ENCODE assay signal across 16 cellular contexts in the genomic region with DNA sequence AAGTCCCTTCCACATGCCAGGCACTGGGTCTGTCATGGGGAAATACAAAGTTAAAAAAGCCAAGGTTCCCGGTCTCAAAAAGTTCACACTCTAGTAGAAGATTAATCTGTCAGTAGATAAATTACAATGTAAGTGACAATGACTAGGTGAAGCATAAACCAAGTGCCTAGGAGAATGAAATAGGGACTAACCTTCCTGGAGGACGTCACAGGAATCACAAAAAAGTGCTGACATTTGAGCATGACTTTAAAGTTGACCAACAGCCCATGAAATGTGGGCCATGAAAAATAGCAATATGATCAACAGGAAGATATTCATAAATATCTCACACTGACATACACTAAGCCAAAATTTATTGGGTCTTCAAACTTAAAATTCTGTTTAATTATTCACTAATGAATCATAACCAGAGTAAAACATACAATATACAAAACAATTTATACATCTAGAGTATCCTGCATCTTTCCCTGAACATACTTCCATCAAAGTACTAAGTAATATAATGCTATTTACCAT. TPM values are rescaled to one million over a fixed set of nuclear protein-coding genes. Genes with fewer than 3 reads are reported as not detected.
DNase-seq lines count a peak whose midpoint lies in the region; ATAC-seq, FAIRE-seq and TF ChIP-seq lines count a peak whose summit lies in the region.
"Had no signal": no experiment of that assay in that cellular context is flagged by ENCODE, and none has a peak within 500 bp of the region (broad histone marks: within the 10 kb centered on the region; RNA-seq: fewer than 3 reads in every experiment).

No MANE protein-coding gene starts in this region.

- POLR2A ChIA-PET in CD4-positive, alpha-beta memory T cell (lab: Charles Lee; ENCODE audit: partially characterized antibody), result no interaction called here

- no peak for TF ChIP-seq POLR2A in suprapubic skin (IDR thresholded peaks at IDR 0.05)

- CTCF ChIA-PET in CD4-positive, alpha-beta memory T cell (lab: Charles Lee; ENCODE audit: partially characterized antibody), result no interaction called here

- no peak overlapping the region for H3K4me3 Mint-ChIP-seq in CD4-positive, alpha-beta memory T cell
- H3K4me3 Mint-ChIP-seq: activated CD4-positive, alpha-beta memory T cell treated with anti-CD3 and anti-CD28 coated beads for 36 hours had no signal

- no peaks in the 10 kb centered on the region for H3K27me3 Mint-ChIP-seq in CD4-positive, alpha-beta memory T cell
- H3K27me3 Mint-ChIP-seq: activated CD4-positive, alpha-beta memory T cell treated with anti-CD3 and anti-CD28 coated beads for 36 hours had no signal

- peak; percentile 71 for ATAC-seq in GM19452 (IDR thresholded peaks at IDR 0.05; ENCODE audit: unreplicated experiment)

- no peaks in the 10 kb centered on the region for H4K20me1 ChIP-seq in keratinocyte (ENCODE audit: control insufficient read depth, extremely low read depth, insufficient read depth, low read length)

- H3K36me3 Mint-ChIP-seq in CD4-positive, alpha-beta memory T cell, result peaks cover 35 to 79% of the 10 kb centered on the region in 2 donors

- no peak for TF ChIP-seq CTCF in keratinocyte (optimal IDR thresholded peaks at IDR 0.05 in 1 of 3, IDR thresholded peaks at IDR 0.05 in 1 of 3, conservative IDR thresholded peaks at IDR 0.05 in 1 of 3; ENCODE audit: extremely low read depth in 1 of 3, insufficient read depth in 2 of 3, low read length in 3 of 3)
- no peak for TF ChIP-seq CTCF in tibial artery (IDR thresholded peaks at IDR 0.05)
- TF ChIP-seq CTCF in suprapubic skin (IDR thresholded peaks at IDR 0.05), result no peak

- WGBS in suprapubic skin, result 87% methylated on average over 2 of the region's 2 CpGs

- dilution Hi-C loops in keratinocyte (cut with MboI; ENCODE audit: extremely low pct_ligation_motif_present, low sequenced_read_pairs), result loop anchor here (25.0 kb wide), 1 partner anchor 98 kb away; the partner anchor contains the start of gene SECISBP2L

- H2AFZ ChIP-seq in keratinocyte (ENCODE audit: control insufficient read depth, low read length), result no peak overlapping the region

- peaks cover 0 to 4% (median 0%) of the 10 kb centered on the region in 4 donors for H3K4me1 Mint-ChIP-seq in CD4-positive, alpha-beta memory T cell

- no peak overlapping the region for H3K4me3 ChIP-seq in CD4-positive, alpha-beta memory T cell (ENCODE audit: low read length in 2 of 2)
- H3K4me3 ChIP-seq in keratinocyte (ENCODE audit: control insufficient read depth in 2 of 3, extremely low read depth in 1 of 3, insufficient read depth in 2 of 3, low read depth in 1 of 3, low read length in 3 of 3) (no peak overlapping the region), H7 (ENCODE audit: insufficient read depth, low read depth, low read length) (no peak overlapping the region), tibial artery (no peak overlapping the region), suprapubic skin (no peak overlapping the region)
- H3K4me3 ChIP-seq: lung had no signal

- H3K9me3 Mint-ChIP-seq in CD4-positive, alpha-beta memory T cell, result no peaks in the 10 kb centered on the region
- H3K9me3 Mint-ChIP-seq: activated CD4-positive, alpha-beta memory T cell treated with anti-CD3 and anti-CD28 coated beads for 36 hours had no signal

- H3K27me3 ChIP-seq in CD4-positive, alpha-beta memory T cell (ENCODE audit: insufficient read depth, low read length), result no peaks in the 10 kb centered on the region
- H3K27me3 ChIP-seq in keratinocyte (ENCODE audit: control insufficient read depth, extremely low read depth, insufficient read depth, low read length) (no peaks in the 10 kb centered on the region), H7 (ENCODE audit: control insufficient read depth, insufficient read depth, low read length) (no peaks in the 10 kb centered on the region), tibial artery (no peaks in the 10 kb centered on the region), suprapubic skin (no peaks in the 10 kb centered on the region)

- no peaks in the 10 kb centered on the region for H3K9me3 ChIP-seq in CD4-positive, alpha-beta memory T cell (ENCODE audit: control insufficient read depth in 1 of 2, low read length in 2 of 2)
- H3K9me3 ChIP-seq in keratinocyte (ENCODE audit: control insufficient read depth, low read depth, low read length) (no peaks in the 10 kb centered on the region), tibial artery (no peaks in the 10 kb centered on the region), suprapubic skin (no peaks in the 10 kb centered on the region)

- H3K79me2 ChIP-seq in keratinocyte (ENCODE audit: control insufficient read depth, insufficient read depth, low read length), result peaks cover 13% of the 10 kb centered on the region

- TF ChIP-seq EP300 in suprapubic skin (IDR thresholded peaks at IDR 0.05), result no peak

- H3K27ac Mint-ChIP-seq in CD4-positive, alpha-beta memory T cell, result peak overlapping the region in 4 of 7 donors; percentile 47 to 82 (median 74)
- H3K27ac Mint-ChIP-seq: activated CD4-positive, alpha-beta memory T cell treated with anti-CD3 and anti-CD28 coated beads for 36 hours had no signal

- no peak overlapping the region for H3K27ac ChIP-seq in CD4-positive, alpha-beta memory T cell (ENCODE audit: low read depth, low read length)
- peak overlapping the region; percentile 22 for H3K27ac ChIP-seq in keratinocyte (ENCODE audit: control insufficient read depth, insufficient read depth, low read length)
- no peak overlapping the region for H3K27ac ChIP-seq in tibial artery
- H3K27ac ChIP-seq in suprapubic skin, result no peak overlapping the region

- no peaks in the 10 kb centered on the region for H3K4me1 ChIP-seq in CD4-positive, alpha-beta memory T cell (ENCODE audit: insufficient read depth, low read length)
- H3K4me1 ChIP-seq in keratinocyte (ENCODE audit: control insufficient read depth, extremely low read depth, insufficient read depth, low read length) (peaks cover 19% of the 10 kb centered on the region), tibial artery (no peaks in the 10 kb centered on the region), suprapubic skin (no peaks in the 10 kb centered on the region)

- intact Hi-C loops in CD4-positive, alpha-beta memory T cell (cut with micrococcal nuclease), result no loop called here
- intact Hi-C loops in tibial artery (cut with DNase I; ENCODE audit: low total_unique reads), result no loop called here

- H3K9ac ChIP-seq in keratinocyte (ENCODE audit: control insufficient read depth, extremely low read depth, insufficient read depth, low read length), result no peak overlapping the region

- FAIRE-seq in RCC 7860 (lab: Jason Lieb, UNC) (no peak), keratinocyte (lab: Jason Lieb, UNC) (peak; percentile 41)
- FAIRE-seq: endometrium had no signal

- H3K36me3 ChIP-seq in CD4-positive, alpha-beta memory T cell (ENCODE audit: insufficient read depth, low read length), result peaks cover 64% of the 10 kb centered on the region
- H3K36me3 ChIP-seq in keratinocyte (ENCODE audit: control insufficient read depth in 2 of 2, extremely low read depth in 1 of 2, insufficient read depth in 2 of 2, low read length in 2 of 2), result peaks cover 5 to 16% of the 10 kb centered on the region in 2 experiments
- peaks cover 5% of the 10 kb centered on the region for H3K36me3 ChIP-seq in H7 (replicated peaks; ENCODE audit: control insufficient read depth, insufficient read depth, low read length)
- peaks cover 78 to 88% (median 86%) of the 10 kb centered on the region in 3 donors for H3K36me3 ChIP-seq in tibial artery
- peaks cover 84% of the 10 kb centered on the region for H3K36me3 ChIP-seq in suprapubic skin

- DNase-seq in CD4-positive, alpha-beta memory T cell, result no peak
- peak; percentile 62 for DNase-seq in RCC 7860 (ENCODE audit: low spot score)
- no peak for DNase-seq in keratinocyte (ENCODE audit: low read depth, low spot score)
- no peak for DNase-seq in H7
- DNase-seq in SK-N-DZ (ENCODE audit: low spot score), result no peak
- no peak for DNase-seq in tibial artery
- DNase-seq in suprapubic skin (ENCODE audit: low spot score in 2 of 2), result no peak
- DNase-seq: activated CD4-positive, alpha-beta memory T cell treated with anti-CD3 and anti-CD28 coated beads for 36 hours; amygdala; COR-L47; NCI-H1694 treated with DMSO at 0.1 percent for 48 hours; NCI-H82; stimulated activated CD4-positive, alpha-beta T cell treated with anti-CD3 and anti-CD28 coated beads, Interleukin-2, amount 100 ng/mL, for 24 hours had no signal

- H3K9me1 ChIP-seq in keratinocyte (ENCODE audit: control insufficient read depth, extremely low read depth, insufficient read depth, low read length), result no peaks in the 10 kb centered on the region

- H3K4me2 ChIP-seq in keratinocyte (ENCODE audit: control insufficient read depth, extremely low read depth, insufficient read depth, low read depth, low read length), result peak overlapping the region; percentile 1

RNA-seq across cellular contexts. Expression of gene COPS2, which starts 20.0 kb away (rescaled TPM):
- total RNA-seq in CD4-positive, alpha-beta memory T cell, result 10 to 100 TPM; 55.5 to 56.9 TPM
- polyA plus RNA-seq in CD4-positive, alpha-beta memory T cell, result 10 to 100 TPM; 33.1 to 35.3 TPM
- polyA plus RNA-seq in keratinocyte, result 51.3 to 114 TPM (median 52.7 TPM) in 3 replicates
- 150 TPM for polyA plus RNA-seq in keratinocyte (2011; ENCODE audit: low read depth)
- polyA plus RNA-seq in keratinocyte (2011; cell fraction: cytosol; rRNA removed), result 49.1 and 109 TPM in 2 replicates
- 29.2 and 39.9 TPM in 2 replicates for polyA plus RNA-seq in keratinocyte (2011; cell fraction: nucleus; rRNA removed)
- 68.1 and 69.4 TPM in 2 replicates for polyA plus RNA-seq in keratinocyte (2012; ENCODE audit: low replicate concordance)
- 10.5 to 62.8 TPM (median 23.2 TPM) in 3 replicates for polyA minus RNA-seq in keratinocyte
- polyA minus RNA-seq in keratinocyte (2011; cell fraction: cytosol; rRNA and poly(A)+ RNA removed), result 25.9 TPM
- 13.9 and 32.0 TPM in 2 replicates for polyA minus RNA-seq in keratinocyte (2011; cell fraction: nucleus; rRNA and poly(A)+ RNA removed)
- 45.8 and 82.6 TPM in 2 replicates for total RNA-seq in H7 (2014; rRNA removed; shearing (Covaris generic))
- 79.6 and 80.5 TPM in 2 replicates for polyA plus RNA-seq in SK-N-DZ (2014; cell fraction: cytosol; rRNA removed)
- polyA plus RNA-seq in SK-N-DZ (2014; cell fraction: nucleus; rRNA removed), result 43.5 and 56.6 TPM in 2 replicates
- 10 to 100 TPM; 39.6 to 55.1 (median 47.7) TPM for total RNA-seq in suprapubic skin

RNA-seq across cellular contexts. Expression of gene GALK2, which starts 34.6 kb away (rescaled TPM):
- total RNA-seq in CD4-positive, alpha-beta memory T cell, result 10 to 100 TPM; 30.7 to 31.5 TPM
- polyA plus RNA-seq in CD4-positive, alpha-beta memory T cell, result 10 to 100 TPM; 25.4 to 30.9 TPM
- 20.7 to 29.7 TPM (median 29.7 TPM) in 3 replicates for polyA plus RNA-seq in keratinocyte
- 14.3 TPM for polyA plus RNA-seq in keratinocyte (2011; ENCODE audit: low read depth)
- polyA plus RNA-seq in keratinocyte (2011; cell fraction: cytosol; rRNA removed), result 14.9 and 19.7 TPM in 2 replicates
- polyA plus RNA-seq in keratinocyte (2011; cell fraction: nucleus; rRNA removed), result 21.6 and 24.9 TPM in 2 replicates
- polyA plus RNA-seq in keratinocyte (2012; ENCODE audit: low replicate concordance), result 19.6 and 22.5 TPM in 2 replicates
- 16.0 to 35.2 TPM (median 29.2 TPM) in 3 replicates for polyA minus RNA-seq in keratinocyte
- polyA minus RNA-seq in keratinocyte (2011; cell fraction: cytosol; rRNA and poly(A)+ RNA removed), result 10.7 TPM
- 19.0 and 26.9 TPM in 2 replicates for polyA minus RNA-seq in keratinocyte (2011; cell fraction: nucleus; rRNA and poly(A)+ RNA removed)
- 19.8 and 28.1 TPM in 2 replicates for total RNA-seq in H7 (2014; rRNA removed; shearing (Covaris generic))
- 39.1 and 44.4 TPM in 2 replicates for polyA plus RNA-seq in SK-N-DZ (2014; cell fraction: cytosol; rRNA removed)
- polyA plus RNA-seq in SK-N-DZ (2014; cell fraction: nucleus; rRNA removed), result 14.5 and 16.0 TPM in 2 replicates
- 10 to 100 TPM; 23.3 to 35.2 (median 33.8) TPM for total RNA-seq in suprapubic skin
